ENCODE assay signal across 8 cellular contexts in the genomic region with DNA sequence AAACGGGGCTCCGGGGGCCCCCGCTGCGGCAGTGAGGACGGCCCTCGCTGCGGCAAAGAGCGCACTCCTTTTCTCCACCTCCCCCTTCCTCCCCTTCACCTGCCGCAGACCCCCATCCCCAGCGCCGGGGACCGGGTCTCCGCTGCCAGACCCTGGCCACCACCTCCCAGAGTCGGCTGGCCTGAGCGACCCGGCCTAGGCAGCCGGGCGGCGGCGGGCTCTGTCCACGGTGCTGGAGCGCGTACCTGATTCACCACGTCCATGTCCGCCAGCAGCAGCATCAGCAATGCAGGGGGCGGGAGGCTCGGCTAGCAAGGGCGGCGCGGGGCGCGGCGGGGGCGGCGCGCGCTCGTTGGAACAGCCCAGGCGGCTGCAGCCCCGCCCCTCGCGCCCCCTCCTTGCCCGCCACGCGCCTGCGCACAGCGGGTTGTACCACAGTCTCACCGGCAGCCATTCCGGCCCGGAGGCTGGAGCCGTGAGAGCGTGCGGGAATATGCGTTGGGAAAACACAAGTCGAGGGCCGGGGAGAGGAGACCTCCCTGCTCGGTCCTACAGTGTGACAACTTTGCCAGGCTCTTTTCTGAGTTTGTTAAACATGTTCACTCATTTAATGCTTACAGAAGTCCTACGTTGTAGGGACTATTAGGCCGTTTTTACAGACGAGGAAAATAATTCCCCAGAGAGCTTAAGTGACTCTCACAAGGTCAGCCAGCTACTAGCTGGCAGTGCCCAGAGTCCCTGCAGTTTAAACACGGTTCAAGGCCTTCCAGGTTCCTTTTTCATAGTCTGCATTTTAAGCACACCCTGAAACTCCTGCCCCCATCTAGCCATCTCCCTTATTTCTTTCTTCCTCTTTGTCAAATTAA. TPM values are rescaled to one million over a fixed set of nuclear protein-coding genes. Genes with fewer than 3 reads are reported as not detected.
DNase-seq lines count a peak whose midpoint lies in the region; ATAC-seq, FAIRE-seq and TF ChIP-seq lines count a peak whose summit lies in the region.

Gene SYP (minus strand): TSS at position 288 of the 866 bp plus-strand sequence. CDS start 7 bp downstream, at position 281.

- H3K4me2 ChIP-seq in keratinocyte (ENCODE audit: control insufficient read depth, extremely low read depth, insufficient read depth, low read depth, low read length) = peak within 1 kb of the TSS; percentile 82

- no peaks in the 10 kb centered on the region for H3K27me3 Mint-ChIP-seq in activated B cell treated with CpG ODN at 0.5 μM for 24 hours

- H3K36me3 ChIP-seq in keratinocyte (ENCODE audit: control insufficient read depth in 2 of 2, extremely low read depth in 1 of 2, insufficient read depth in 2 of 2, low read length in 2 of 2) = no peaks in the 10 kb centered on the region

- peaks cover 9% of the 10 kb centered on the region for H3K4me1 Mint-ChIP-seq in activated B cell treated with CpG ODN at 0.5 μM for 24 hours

- peak within 1 kb of the TSS; percentile 60 for H3K9ac ChIP-seq in keratinocyte (ENCODE audit: control insufficient read depth, extremely low read depth, insufficient read depth, low read length)

- H3K79me2 ChIP-seq in keratinocyte (ENCODE audit: control insufficient read depth, insufficient read depth, low read length) = no peaks in the 10 kb centered on the region

- H4K20me1 ChIP-seq in keratinocyte (ENCODE audit: control insufficient read depth, extremely low read depth, insufficient read depth, low read length) = no peaks in the 10 kb centered on the region

- peaks cover 2% of the 10 kb centered on the region for H3K27me3 ChIP-seq in keratinocyte (ENCODE audit: control insufficient read depth, extremely low read depth, insufficient read depth, low read length)

- intact Hi-C loops in activated B cell treated with CpG ODN at 0.5 μM for 24 hours (cut with micrococcal nuclease) = loop anchor here (1.0 to 10.0 kb wide), 5 partner anchors 9 to 1545 kb away; partner anchors contain the start of genes ELK1, PIM2, PPP1R3F and SLC35A2

- in situ Hi-C loops in ACHN (cut with HindIII; ENCODE audit: low pct_ligation_motif_present, low pct_unique_long_range_greater_than_20kb, low sequenced_read_pairs) = no loop called here

- H3K4me3 ChIP-seq in cardiac fibroblast (replicated peaks in 1 of 2; ENCODE audit: low read depth in 2 of 2, low read length in 2 of 2) = peak within 1 kb of the TSS in 1 of 2 donors; percentile 14
- H3K4me3 ChIP-seq in keratinocyte (ENCODE audit: control insufficient read depth in 2 of 3, extremely low read depth in 1 of 3, insufficient read depth in 2 of 3, low read depth in 1 of 3, low read length in 3 of 3) = peak within 1 kb of the TSS in 1 of 3 experiments; percentile 64

- H3K9me1 ChIP-seq in keratinocyte (ENCODE audit: control insufficient read depth, extremely low read depth, insufficient read depth, low read length) = no peaks in the 10 kb centered on the region

- H3K4me1 ChIP-seq in keratinocyte (ENCODE audit: control insufficient read depth, extremely low read depth, insufficient read depth, low read length) = peaks cover 4% of the 10 kb centered on the region

- TF ChIP-seq CTCF in activated B cell treated with CpG ODN at 0.5 μM for 24 hours (IDR thresholded peaks at IDR 0.05) = no peak
- no peak for TF ChIP-seq CTCF in cardiac fibroblast (IDR thresholded peaks at IDR 0.05; ENCODE audit: low read depth, low read length)
- TF ChIP-seq CTCF in keratinocyte (optimal IDR thresholded peaks at IDR 0.05 in 1 of 3, IDR thresholded peaks at IDR 0.05 in 1 of 3, conservative IDR thresholded peaks at IDR 0.05 in 1 of 3; ENCODE audit: extremely low read depth in 1 of 3, insufficient read depth in 2 of 3, low read length in 3 of 3) = no peak

- H2AFZ ChIP-seq in keratinocyte (ENCODE audit: control insufficient read depth, low read length) = peak within 1 kb of the TSS; percentile 72

- H3K4me3 Mint-ChIP-seq in activated B cell treated with CpG ODN at 0.5 μM for 24 hours = peak within 1 kb of the TSS; percentile 75

- no peaks in the 10 kb centered on the region for H3K9me3 ChIP-seq in keratinocyte (ENCODE audit: control insufficient read depth, low read depth, low read length)

- FAIRE-seq in keratinocyte (lab: Jason Lieb, UNC) = no peak

- CTCF ChIA-PET in activated B cell treated with CpG ODN at 0.5 μM for 24 hours (lab: Charles Lee) = no interaction called here

- peak within 1 kb of the TSS; percentile 36 for H3K27ac ChIP-seq in keratinocyte (ENCODE audit: control insufficient read depth, insufficient read depth, low read length)

- POLR2A ChIA-PET in activated B cell treated with CpG ODN at 0.5 μM for 24 hours (lab: Charles Lee) = interaction anchor here (0.6 to 1.0 kb wide), 5 partner anchors 9 to 69 kb away, joined by 3 to 6 read pairs (median 3); no protein-coding TSS in a partner anchor

- H3K27ac Mint-ChIP-seq in activated B cell treated with CpG ODN at 0.5 μM for 24 hours = peak within 1 kb of the TSS; percentile 53

- peak; percentile 81 for ATAC-seq in GM18858 (IDR thresholded peaks at IDR 0.05; ENCODE audit: unreplicated experiment)
- peak; percentile 92 for ATAC-seq in HG03066 (IDR thresholded peaks at IDR 0.05; ENCODE audit: low read depth, unreplicated experiment)
- ATAC-seq in activated B cell treated with CpG ODN at 0.5 μM for 24 hours (ENCODE audit: low read depth) = peak; percentile 99

- DNase-seq in ACHN (peak; percentile 78), NCI-H2171 (lab: John Stamatoyannopoulos, UW) (peak; percentile 73), activated B cell treated with CpG ODN at 0.5 μM for 24 hours (peak; percentile 83), cardiac fibroblast (ENCODE audit: low read depth in 2 of 2) (peak; percentile 85 to 91), keratinocyte (ENCODE audit: low read depth, low spot score) (no peak)
- peak; percentile 74 to 82 (median 78) for DNase-seq in stimulated activated CD4-positive, alpha-beta T cell treated with anti-CD3 and anti-CD28 coated beads, Interleukin-12 subunit alpha, Interleukin-12 subunit beta, amount 100 ng/mL, for 48 hours (ENCODE audit: low read depth in 2 of 3, low spot score in 1 of 3)

- dilution Hi-C loops in keratinocyte (cut with MboI; ENCODE audit: extremely low pct_ligation_motif_present, low sequenced_read_pairs) = no loop called here

- H3K36me3 Mint-ChIP-seq in activated B cell treated with CpG ODN at 0.5 μM for 24 hours (ENCODE audit: low read depth) = no peaks in the 10 kb centered on the region

- H3K9me3 Mint-ChIP-seq in activated B cell treated with CpG ODN at 0.5 μM for 24 hours = no peaks in the 10 kb centered on the region

RNA-seq across cellular contexts. Expression of gene SYP, which starts in this region (rescaled TPM):
- 0.82 and 1.6 TPM in 2 replicates for total RNA-seq in activated B cell treated with CpG ODN at 0.5 μM for 24 hours
- 0.07 to 0.23 TPM (median 0.13 TPM) in 3 replicates for polyA plus RNA-seq in keratinocyte
- not detected for polyA plus RNA-seq in keratinocyte (2011; ENCODE audit: low read depth)
- polyA plus RNA-seq in keratinocyte (2011; cell fraction: cytosol; rRNA removed) = 0.03 TPM in 1 of 2 replicates, not detected in the other
- 0.09 and 0.19 TPM in 2 replicates for polyA plus RNA-seq in keratinocyte (2011; cell fraction: nucleus; rRNA removed)
- 0.21 and 0.22 TPM in 2 replicates for polyA plus RNA-seq in keratinocyte (2012; ENCODE audit: low replicate concordance)
- 0.10 TPM in 2 of 3 replicates, not detected in the other for polyA minus RNA-seq in keratinocyte
- polyA minus RNA-seq in keratinocyte (2011; cell fraction: cytosol; rRNA and poly(A)+ RNA removed) = not detected
- not detected in 2 replicates for polyA minus RNA-seq in keratinocyte (2011; cell fraction: nucleus; rRNA and poly(A)+ RNA removed)
